In genomic region chr2:47129191-47129711, GRCh38 we compare ENCODE assay signal across 18 cellular contexts. TPM values are rescaled to one million over a fixed set of nuclear protein-coding genes. Genes with fewer than 3 reads are reported as not detected.
"Had no signal": no experiment of that assay in that cellular context is flagged by ENCODE, and none has a peak within 500 bp of the region (broad histone marks: within the 10 kb centered on the region; RNA-seq: fewer than 3 reads in every experiment).

No MANE protein-coding gene starts in this region.

- H3K9me3 Mint-ChIP-seq: activated T-helper 2 cell treated with anti-CD3 and anti-CD28 coated beads, Interferon-gamma antibody, Interleukin-2, Interleukin-4, amounts not matched to agents 10 μg/mL and 5 μg/mL and 100 μg/mL, durations not matched to agents 14 hours and 24 hours and 36 hours had no signal

- H3K36me3 ChIP-seq: left lung, upper lobe of left lung had no signal

- H3K27me3 ChIP-seq: left lung, upper lobe of left lung had no signal

- H3K4me1 ChIP-seq: left lung, parathyroid adenoma, upper lobe of left lung had no signal

- DNase-seq: activated B cell treated with CpG ODN at 0.5 μM for 24 hours; activated CD4-positive, alpha-beta T cell treated with anti-CD3 and anti-CD28 coated beads, Interleukin-2, amount 10 ng/mL, durations not matched to agents 24 days and 14 days; activated naive CD4-positive, alpha-beta T cell treated with anti-CD3 and anti-CD28 coated beads, Interleukin-2, amount 50 U/mL, for 16 hours; central memory CD4-positive, alpha-beta T cell; effector memory CD4-positive, alpha-beta T cell; erythroblast; left lung; mesendoderm; stimulated activated CD4-positive, alpha-beta T cell treated with anti-CD3 and anti-CD28 coated beads, Interleukin-2, amount 100 ng/mL, for 24 hours; stimulated activated naive B cell treated with anti-CD40 and anti-IgM and Interleukin-4, amounts not matched to agents 10 μg/mL and 1 μg/mL and 100 μg/mL, for 72 hours; substantia nigra; T1000; upper lobe of left lung had no signal

- H3K9ac ChIP-seq: parathyroid adenoma had no signal

- H3K27ac Mint-ChIP-seq: activated B cell treated with CpG ODN at 0.5 μM for 24 hours; activated CD4-positive, alpha-beta T cell treated with anti-CD3 and anti-CD28 coated beads, Interleukin-2, amount 10 ng/mL, durations not matched to agents 24 days and 14 days; activated T-helper 2 cell treated with anti-CD3 and anti-CD28 coated beads, Interferon-gamma antibody, Interleukin-2, Interleukin-4, amounts not matched to agents 10 μg/mL and 5 μg/mL and 100 μg/mL, durations not matched to agents 14 hours and 24 hours and 36 hours; stimulated activated naive B cell treated with anti-CD40 and anti-IgM and Interleukin-4, amounts not matched to agents 10 μg/mL and 1 μg/mL and 100 μg/mL, for 72 hours had no signal

- H3K9me3 ChIP-seq: left lung, upper lobe of left lung had no signal

- H3K4me1 Mint-ChIP-seq: activated B cell treated with CpG ODN at 0.5 μM for 24 hours; activated CD4-positive, alpha-beta T cell treated with anti-CD3 and anti-CD28 coated beads, Interleukin-2, amount 10 ng/mL, durations not matched to agents 24 days and 14 days; stimulated activated naive B cell treated with anti-CD40 and anti-IgM and Interleukin-4, amounts not matched to agents 10 μg/mL and 1 μg/mL and 100 μg/mL, for 72 hours had no signal

- ATAC-seq: sciatic nerve; stimulated activated naive B cell treated with anti-CD40 and anti-IgM and Interleukin-4, amounts not matched to agents 10 μg/mL and 1 μg/mL and 100 μg/mL, for 72 hours had no signal

- H3K4me3 Mint-ChIP-seq: activated B cell treated with CpG ODN at 0.5 μM for 24 hours; activated CD4-positive, alpha-beta T cell treated with anti-CD3 and anti-CD28 coated beads, Interleukin-2, amount 10 ng/mL, durations not matched to agents 24 days and 14 days; stimulated activated naive B cell treated with anti-CD40 and anti-IgM and Interleukin-4, amounts not matched to agents 10 μg/mL and 1 μg/mL and 100 μg/mL, for 72 hours had no signal

- H3K27ac ChIP-seq: coronary artery, left lung, parathyroid adenoma, upper lobe of left lung had no signal

- H3K27me3 Mint-ChIP-seq: activated B cell treated with CpG ODN at 0.5 μM for 24 hours; stimulated activated naive B cell treated with anti-CD40 and anti-IgM and Interleukin-4, amounts not matched to agents 10 μg/mL and 1 μg/mL and 100 μg/mL, for 72 hours had no signal

- H3K4me3 ChIP-seq: coronary artery, left lung, upper lobe of left lung had no signal

RNA-seq across cellular contexts. Expression of gene STPG4, which starts 25.9 kb away (rescaled TPM):
- total RNA-seq: activated T-helper 2 cell treated with anti-CD3 and anti-CD28 coated beads, Interferon-gamma antibody, Interleukin-2, Interleukin-4, amounts not matched to agents 10 μg/mL and 5 μg/mL and 100 μg/mL, durations not matched to agents 14 hours and 24 hours and 36 hours; glomerular endothelial cell had no signal
